11 cellular contexts compared by ENCODE assay signal in the genomic region with DNA sequence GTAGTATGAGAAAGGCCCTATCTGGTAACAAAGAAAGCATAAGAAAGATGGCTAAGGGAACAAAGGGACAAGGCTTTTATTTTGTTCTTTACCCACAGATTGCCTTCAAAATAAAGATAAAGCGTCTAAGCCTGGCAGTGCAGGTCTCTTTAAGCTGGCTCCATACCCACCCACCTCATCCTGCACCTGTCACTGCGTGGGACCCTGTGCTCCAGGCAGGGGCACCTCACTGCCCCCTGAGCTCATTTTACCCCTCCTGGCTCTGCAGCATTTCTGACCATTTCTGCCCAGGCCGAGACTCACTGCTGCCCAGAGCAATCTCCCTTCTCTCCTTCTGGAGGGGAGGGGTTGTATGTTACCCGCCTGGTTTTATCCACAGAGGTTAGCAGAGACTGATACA. TPM values are rescaled to one million over a fixed set of nuclear protein-coding genes. Genes with fewer than 3 reads are reported as not detected.
DNase-seq lines count a peak whose midpoint lies in the region; ATAC-seq and TF ChIP-seq lines count a peak whose summit lies in the region.
"Had no signal": no experiment of that assay in that cellular context is flagged by ENCODE, and none has a peak within 500 bp of the region (broad histone marks: within the 10 kb centered on the region; RNA-seq: fewer than 3 reads in every experiment).

No MANE protein-coding gene starts in this region.

- H3K4me1 Mint-ChIP-seq in naive thymus-derived CD4-positive, alpha-beta T cell: peaks cover 24 to 49% (median 39%) of the 10 kb centered on the region in 7 donors

- no peaks in the 10 kb centered on the region for H3K27me3 ChIP-seq in left ventricle myocardium inferior (ENCODE audit: low read depth)
- H3K27me3 ChIP-seq in adipocyte (replicated peaks; ENCODE audit: control insufficient read depth, insufficient read depth, low read length): no peaks in the 10 kb centered on the region
- H3K27me3 ChIP-seq in naive thymus-derived CD4-positive, alpha-beta T cell (ENCODE audit: control insufficient read depth in 2 of 2, insufficient read depth in 2 of 2, low read length in 2 of 2): no peaks in the 10 kb centered on the region
- H3K27me3 ChIP-seq in vagina: no peaks in the 10 kb centered on the region
- H3K27me3 ChIP-seq in HAP-1 (ENCODE audit: low read depth): no peaks in the 10 kb centered on the region
- H3K27me3 ChIP-seq: cardiac muscle cell had no signal

- peak overlapping the region; percentile 86 for H3K9ac ChIP-seq in adipocyte (ENCODE audit: low read length)

- H3K9me3 ChIP-seq in left ventricle myocardium inferior (replicated peaks) (no peaks in the 10 kb centered on the region), adipocyte (ENCODE audit: control insufficient read depth, low read length) (no peaks in the 10 kb centered on the region), vagina (no peaks in the 10 kb centered on the region), HAP-1 (no peaks in the 10 kb centered on the region)
- H3K9me3 ChIP-seq in naive thymus-derived CD4-positive, alpha-beta T cell (ENCODE audit: control insufficient read depth in 2 of 3, low read length in 3 of 3): no peaks in the 10 kb centered on the region

- peak overlapping the region; percentile 89 to 96 (median 92) for H3K4me3 Mint-ChIP-seq in naive thymus-derived CD4-positive, alpha-beta T cell

- peak overlapping the region; percentile 82 for H3K4me3 ChIP-seq in left ventricle myocardium inferior
- H3K4me3 ChIP-seq in adipocyte (ENCODE audit: low read length): no peak overlapping the region
- peak overlapping the region; percentile 91 for H3K4me3 ChIP-seq in naive thymus-derived CD4-positive, alpha-beta T cell (ENCODE audit: low read length)
- H3K4me3 ChIP-seq in vagina: no peak overlapping the region
- no peak overlapping the region for H3K4me3 ChIP-seq in HAP-1

- DNase-seq in left ventricle myocardium inferior (no peak), Right ventricle myocardium superior (no peak), adipocyte (ENCODE audit: low read depth) (no peak), vagina (ENCODE audit: extremely low spot score in 2 of 2) (no peak), HAP-1 (ENCODE audit: low spot score in 2 of 2) (no peak), SW480 (ENCODE audit: low spot score) (no peak)
- DNase-seq in naive thymus-derived CD4-positive, alpha-beta T cell: no peak
- DNase-seq: GOT3, NCI-H526 treated with DMSO at 0.1 percent for 48 hours had no signal

- TF ChIP-seq POLR2A in vagina (IDR thresholded peaks at IDR 0.05): no peak

- TF ChIP-seq CTCF in left ventricle myocardium inferior (IDR thresholded peaks at IDR 0.05; ENCODE audit: borderline replicate concordance) (no peak), vagina (IDR thresholded peaks at IDR 0.05) (no peak)

- CTCF ChIA-PET in naive thymus-derived CD4-positive, alpha-beta T cell (lab: Charles Lee): interaction anchor here (0.8 kb wide), 1 partner anchor 122 kb away, joined by 3 read pairs; no protein-coding TSS in a partner anchor

- POLR2A ChIA-PET in naive thymus-derived CD4-positive, alpha-beta T cell (lab: Charles Lee): interaction anchor here (1.3 to 9.7 kb wide), 3 partner anchors 15 to 85 kb away, joined by 3 to 189 read pairs (median 12); a partner anchor contains a TSS

- H3K36me3 ChIP-seq in left ventricle myocardium inferior: no peaks in the 10 kb centered on the region
- H3K36me3 ChIP-seq in adipocyte (ENCODE audit: control insufficient read depth, insufficient read depth, low read length, severe bottlenecking): no peaks in the 10 kb centered on the region
- H3K36me3 ChIP-seq in naive thymus-derived CD4-positive, alpha-beta T cell (ENCODE audit: control insufficient read depth in 2 of 3, insufficient read depth in 3 of 3, low read length in 3 of 3): peaks cover 0 to 7% (median 0%) of the 10 kb centered on the region in 3 experiments
- no peaks in the 10 kb centered on the region for H3K36me3 ChIP-seq in vagina
- H3K36me3 ChIP-seq in HAP-1 (replicated peaks): no peaks in the 10 kb centered on the region
- H3K36me3 ChIP-seq: cardiac muscle cell had no signal

- ATAC-seq in Right ventricle myocardium superior (ENCODE audit: poor library complexity): no peak
- ATAC-seq in naive thymus-derived CD4-positive, alpha-beta T cell: no peak
- no peak for ATAC-seq in GM19351 (IDR thresholded peaks at IDR 0.05; ENCODE audit: unreplicated experiment)

- intact Hi-C loops in left ventricle myocardium inferior (cut with micrococcal nuclease) (no loop called here), Right ventricle myocardium superior (cut with DNase I) (no loop called here), vagina (cut with DNase I) (no loop called here)
- intact Hi-C loops in naive thymus-derived CD4-positive, alpha-beta T cell (cut with micrococcal nuclease): loop anchor here (1.0 to 10.0 kb wide), 12 partner anchors 29 to 1715 kb away; a partner anchor contains a TSS

- in situ Hi-C loops in HAP-1 (cut with MboI; ENCODE audit: low sequenced_read_pairs): no loop called here

- H3K27me3 Mint-ChIP-seq in naive thymus-derived CD4-positive, alpha-beta T cell: peaks cover 5 to 12% (median 6%) of the 10 kb centered on the region in 5 donors

- H3K36me3 Mint-ChIP-seq in naive thymus-derived CD4-positive, alpha-beta T cell: peaks cover 0 to 5% (median 0%) of the 10 kb centered on the region in 5 donors

- H3K4me1 ChIP-seq in left ventricle myocardium inferior: peaks cover 56% of the 10 kb centered on the region
- H3K4me1 ChIP-seq in adipocyte (ENCODE audit: control insufficient read depth, insufficient read depth, low read length): peaks cover 14% of the 10 kb centered on the region
- H3K4me1 ChIP-seq in naive thymus-derived CD4-positive, alpha-beta T cell (ENCODE audit: control insufficient read depth in 2 of 2, insufficient read depth in 2 of 2, low read length in 2 of 2): peaks cover 12 to 19% of the 10 kb centered on the region in 2 donors
- H3K4me1 ChIP-seq in vagina: peaks cover 35% of the 10 kb centered on the region
- peaks cover 5% of the 10 kb centered on the region; the same call in 1 of the 2 replicates for H3K4me1 ChIP-seq in HAP-1

- H3K27ac ChIP-seq in left ventricle myocardium inferior (replicated peaks): peak overlapping the region; percentile 95
- peak overlapping the region; percentile 95 for H3K27ac ChIP-seq in naive thymus-derived CD4-positive, alpha-beta T cell (ENCODE audit: low read depth, low read length)
- peak overlapping the region; percentile 86 for H3K27ac ChIP-seq in vagina

- peak overlapping the region; percentile 94 to 99 (median 98) for H3K27ac Mint-ChIP-seq in naive thymus-derived CD4-positive, alpha-beta T cell

- H3K9me3 Mint-ChIP-seq in naive thymus-derived CD4-positive, alpha-beta T cell: peaks cover 0 to 6% (median 3%) of the 10 kb centered on the region in 11 donors

RNA-seq across cellular contexts. Expression of a gene that starts 1.7 kb away (rescaled TPM):
- total RNA-seq in left ventricle myocardium inferior (24.9 TPM), Right ventricle myocardium superior (25.3 TPM), vagina (18.2 TPM)
- 10 to 100 TPM; 19.7 to 41.4 (median 26.0) TPM for total RNA-seq in naive thymus-derived CD4-positive, alpha-beta T cell
- 10 to 100 TPM; 16.0 to 26.5 TPM for polyA plus RNA-seq in naive thymus-derived CD4-positive, alpha-beta T cell

RNA-seq across cellular contexts. Expression of a gene that starts 37.7 kb away (rescaled TPM):
- 0.74 TPM for total RNA-seq in left ventricle myocardium inferior
- total RNA-seq in Right ventricle myocardium superior: 1.2 TPM
- 1 to 10 TPM in 4 of 5 experiments, under 1 TPM in 1; 0.77 to 1.9 (median 1.4) TPM for total RNA-seq in naive thymus-derived CD4-positive, alpha-beta T cell
- polyA plus RNA-seq in naive thymus-derived CD4-positive, alpha-beta T cell: under 1 TPM; 0.25 to 0.26 TPM
- 0.98 TPM for total RNA-seq in vagina
- polyA plus RNA-seq: cardiac muscle cell had no signal

Comparison
In these comparisons a context has a peak if more than half of its experiments do, and no peak if none do; other contexts are left out.
1. H3K4me3 ChIP-seq: peak in left ventricle myocardium inferior (single experiment) and naive thymus-derived CD4-positive, alpha-beta T cell (single experiment); none in adipocyte (single experiment), vagina (0 of 2) and HAP-1 (single experiment).
2. intact Hi-C loops: an anchor here in naive thymus-derived CD4-positive, alpha-beta T cell (1.0 to 10.0 kb wide); none called in left ventricle myocardium inferior, Right ventricle myocardium superior and vagina.
3. Peak in every context shown above with its lines, with median percentiles within 50 percentile points of each other: H3K27ac ChIP-seq.